In the genomic region with DNA sequence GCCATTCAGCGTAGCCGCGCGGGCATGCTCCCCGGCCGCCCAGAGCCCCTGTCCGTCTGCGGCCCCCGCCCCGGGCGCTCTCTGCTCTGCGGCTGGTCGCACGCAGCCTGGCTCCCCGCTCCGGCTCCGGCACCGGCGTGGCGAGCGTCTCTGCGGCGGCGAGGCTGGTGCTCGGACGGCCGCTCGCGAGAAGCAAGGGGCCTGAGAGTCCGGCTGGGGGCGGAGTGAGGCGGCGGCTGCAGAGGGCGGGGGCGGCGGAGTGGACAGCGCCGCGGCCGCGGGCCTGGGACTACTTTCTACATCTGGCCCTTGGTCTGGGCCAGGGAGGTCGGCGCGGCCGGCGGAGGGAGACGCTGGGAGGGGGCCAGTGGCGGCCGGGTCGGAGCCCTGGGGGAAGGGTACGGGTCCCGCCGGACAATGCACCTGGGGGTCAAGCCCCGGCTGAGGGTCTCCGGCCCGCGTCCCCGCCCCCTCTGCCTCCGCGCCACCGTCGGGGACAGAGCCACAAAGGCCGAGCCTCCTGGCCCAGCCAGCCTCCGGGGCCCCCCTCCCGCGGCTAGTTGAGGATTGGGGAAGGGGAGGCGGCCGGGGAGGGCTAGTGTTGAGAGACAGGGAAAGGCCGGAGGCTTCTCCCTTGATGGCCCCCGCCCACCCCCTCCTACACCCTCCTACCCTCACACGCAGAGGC, we compare ENCODE assay signal across 1 cellular context.
TF ChIP-seq lines count a peak whose summit lies in the region.

A gene with protein sequence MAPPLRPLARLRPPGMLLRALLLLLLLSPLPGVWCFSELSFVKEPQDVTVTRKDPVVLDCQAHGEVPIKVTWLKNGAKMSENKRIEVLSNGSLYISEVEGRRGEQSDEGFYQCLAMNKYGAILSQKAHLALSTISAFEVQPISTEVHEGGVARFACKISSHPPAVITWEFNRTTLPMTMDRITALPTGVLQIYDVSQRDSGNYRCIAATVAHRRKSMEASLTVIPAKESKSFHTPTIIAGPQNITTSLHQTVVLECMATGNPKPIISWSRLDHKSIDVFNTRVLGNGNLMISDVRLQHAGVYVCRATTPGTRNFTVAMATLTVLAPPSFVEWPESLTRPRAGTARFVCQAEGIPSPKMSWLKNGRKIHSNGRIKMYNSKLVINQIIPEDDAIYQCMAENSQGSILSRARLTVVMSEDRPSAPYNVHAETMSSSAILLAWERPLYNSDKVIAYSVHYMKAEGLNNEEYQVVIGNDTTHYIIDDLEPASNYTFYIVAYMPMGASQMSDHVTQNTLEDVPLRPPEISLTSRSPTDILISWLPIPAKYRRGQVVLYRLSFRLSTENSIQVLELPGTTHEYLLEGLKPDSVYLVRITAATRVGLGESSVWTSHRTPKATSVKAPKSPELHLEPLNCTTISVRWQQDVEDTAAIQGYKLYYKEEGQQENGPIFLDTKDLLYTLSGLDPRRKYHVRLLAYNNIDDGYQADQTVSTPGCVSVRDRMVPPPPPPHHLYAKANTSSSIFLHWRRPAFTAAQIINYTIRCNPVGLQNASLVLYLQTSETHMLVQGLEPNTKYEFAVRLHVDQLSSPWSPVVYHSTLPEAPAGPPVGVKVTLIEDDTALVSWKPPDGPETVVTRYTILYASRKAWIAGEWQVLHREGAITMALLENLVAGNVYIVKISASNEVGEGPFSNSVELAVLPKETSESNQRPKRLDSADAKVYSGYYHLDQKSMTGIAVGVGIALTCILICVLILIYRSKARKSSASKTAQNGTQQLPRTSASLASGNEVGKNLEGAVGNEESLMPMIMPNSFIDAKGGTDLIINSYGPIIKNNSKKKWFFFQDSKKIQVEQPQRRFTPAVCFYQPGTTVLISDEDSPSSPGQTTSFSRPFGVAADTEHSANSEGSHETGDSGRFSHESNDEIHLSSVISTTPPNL (minus strand): TSS at position 226 of the 688 bp plus-strand sequence. CDS start 221 bp downstream, at position 5.

TF ChIP-seq in SK-N-SH treated with all-trans-retinoic acid at 6 μM for 48 hours, 23 proteins besides CTCF, POLR2A, EP300 and RAD21 (continued from another document):
- TF ChIP-seq, protein P1, sequence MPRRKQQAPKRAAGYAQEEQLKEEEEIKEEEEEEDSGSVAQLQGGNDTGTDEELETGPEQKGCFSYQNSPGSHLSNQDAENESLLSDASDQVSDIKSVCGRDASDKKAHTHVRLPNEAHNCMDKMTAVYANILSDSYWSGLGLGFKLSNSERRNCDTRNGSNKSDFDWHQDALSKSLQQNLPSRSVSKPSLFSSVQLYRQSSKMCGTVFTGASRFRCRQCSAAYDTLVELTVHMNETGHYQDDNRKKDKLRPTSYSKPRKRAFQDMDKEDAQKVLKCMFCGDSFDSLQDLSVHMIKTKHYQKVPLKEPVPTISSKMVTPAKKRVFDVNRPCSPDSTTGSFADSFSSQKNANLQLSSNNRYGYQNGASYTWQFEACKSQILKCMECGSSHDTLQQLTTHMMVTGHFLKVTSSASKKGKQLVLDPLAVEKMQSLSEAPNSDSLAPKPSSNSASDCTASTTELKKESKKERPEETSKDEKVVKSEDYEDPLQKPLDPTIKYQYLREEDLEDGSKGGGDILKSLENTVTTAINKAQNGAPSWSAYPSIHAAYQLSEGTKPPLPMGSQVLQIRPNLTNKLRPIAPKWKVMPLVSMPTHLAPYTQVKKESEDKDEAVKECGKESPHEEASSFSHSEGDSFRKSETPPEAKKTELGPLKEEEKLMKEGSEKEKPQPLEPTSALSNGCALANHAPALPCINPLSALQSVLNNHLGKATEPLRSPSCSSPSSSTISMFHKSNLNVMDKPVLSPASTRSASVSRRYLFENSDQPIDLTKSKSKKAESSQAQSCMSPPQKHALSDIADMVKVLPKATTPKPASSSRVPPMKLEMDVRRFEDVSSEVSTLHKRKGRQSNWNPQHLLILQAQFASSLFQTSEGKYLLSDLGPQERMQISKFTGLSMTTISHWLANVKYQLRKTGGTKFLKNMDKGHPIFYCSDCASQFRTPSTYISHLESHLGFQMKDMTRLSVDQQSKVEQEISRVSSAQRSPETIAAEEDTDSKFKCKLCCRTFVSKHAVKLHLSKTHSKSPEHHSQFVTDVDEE (CRISPR knock-in tag; IDR thresholded peaks at IDR 0.05): peak; percentile 81; the same call in 1 of the 2 replicates
TF ChIP-seq in SK-N-SH treated with all-trans-retinoic acid at 6 μM for 48 hours: peak in this region for 6.
